In genomic region chr1:25568090-25568833, GRCh38 we compare ENCODE assay signal across 8 cellular contexts. TPM values are rescaled to one million over a fixed set of nuclear protein-coding genes. Genes with fewer than 3 reads are reported as not detected.
DNase-seq lines count a peak whose midpoint lies in the region; ATAC-seq and TF ChIP-seq lines count a peak whose summit lies in the region.

No MANE protein-coding gene starts in this region.

- no peak overlapping the region for H3K4me3 ChIP-seq in body of pancreas
- no peak overlapping the region for H3K4me3 ChIP-seq in upper lobe of left lung

- WGBS in body of pancreas, 2 donors, result 67 to 82% methylated on average over 17 to 21 of the region's 21 CpGs
- WGBS in upper lobe of left lung, 2 donors, result 43 to 55% methylated on average over 17 to 20 of the region's 21 CpGs

- TF ChIP-seq POLR2A in body of pancreas (IDR thresholded peaks at IDR 0.05) (no peak), upper lobe of left lung (IDR thresholded peaks at IDR 0.05) (no peak)

- H3K36me3 Mint-ChIP-seq in activated CD4-positive, alpha-beta memory T cell treated with anti-CD3 and anti-CD28 coated beads, Interleukin-2, amount 10 ng/mL, durations not matched to agents 7 days and 5 days (ENCODE audit: low read depth), result peaks cover 18% of the 10 kb centered on the region

- peaks cover 29% of the 10 kb centered on the region for H3K4me1 Mint-ChIP-seq in activated CD4-positive, alpha-beta memory T cell treated with anti-CD3 and anti-CD28 coated beads, Interleukin-2, amount 10 ng/mL, durations not matched to agents 7 days and 5 days

- no peak for TF ChIP-seq EP300 in upper lobe of left lung (IDR thresholded peaks at IDR 0.05)

- H3K9me3 Mint-ChIP-seq in activated CD4-positive, alpha-beta memory T cell treated with anti-CD3 and anti-CD28 coated beads, Interleukin-2, amount 10 ng/mL, durations not matched to agents 7 days and 5 days, result no peaks in the 10 kb centered on the region

- ATAC-seq in body of pancreas (peak; percentile 7), upper lobe of left lung (ENCODE audit: low FRiP score in 2 of 2) (peak in 1 of 2 donors; percentile 33), HG03571 (IDR thresholded peaks at IDR 0.05; ENCODE audit: unreplicated experiment) (no peak)

- H3K36me3 ChIP-seq in body of pancreas (replicated peaks in 1 of 2; ENCODE audit: insufficient read depth in 1 of 2, low read depth in 2 of 2), result peaks cover 0 to 10% of the 10 kb centered on the region in 2 donors
- peaks cover 0 to 30% (median 18%) of the 10 kb centered on the region in 4 donors for H3K36me3 ChIP-seq in upper lobe of left lung

- intact Hi-C loops in body of pancreas (cut with DNase I), result no loop called here

- peaks cover 10% of the 10 kb centered on the region for H3K4me1 ChIP-seq in body of pancreas
- peaks cover 22 to 43% (median 30%) of the 10 kb centered on the region in 4 donors for H3K4me1 ChIP-seq in upper lobe of left lung

- CTCF ChIA-PET in activated CD4-positive, alpha-beta memory T cell treated with anti-CD3 and anti-CD28 coated beads, Interleukin-2, amount 10 ng/mL, durations not matched to agents 7 days and 5 days (lab: Charles Lee), result interaction anchor here (0.8 kb wide), 1 partner anchor 48 kb away, joined by 3 read pairs; no protein-coding TSS in a partner anchor

- no peaks in the 10 kb centered on the region for H3K9me3 ChIP-seq in body of pancreas
- H3K9me3 ChIP-seq in upper lobe of left lung, result no peaks in the 10 kb centered on the region

- H3K27ac ChIP-seq in 22Rv1 (peak overlapping the region; percentile 80), body of pancreas (peak overlapping the region in 2 of 4 donors; percentile 14 to 39), upper lobe of left lung (peak overlapping the region; percentile 28 to 77 (median 64))

- peak; percentile 45 for TF ChIP-seq CTCF in 22Rv1 (IDR thresholded peaks at IDR 0.05)
- no peak for TF ChIP-seq CTCF in body of pancreas (IDR thresholded peaks at IDR 0.05)
- peak in 1 of 6 experiments; percentile 7 for TF ChIP-seq CTCF in upper lobe of left lung (IDR thresholded peaks at IDR 0.05)

- no peaks in the 10 kb centered on the region for H3K27me3 ChIP-seq in body of pancreas
- no peaks in the 10 kb centered on the region for H3K27me3 ChIP-seq in upper lobe of left lung

- no peak overlapping the region for H3K4me3 Mint-ChIP-seq in activated CD4-positive, alpha-beta memory T cell treated with anti-CD3 and anti-CD28 coated beads, Interleukin-2, amount 10 ng/mL, durations not matched to agents 7 days and 5 days

- DNase-seq in HPDE6-E6E7 (ENCODE audit: extremely low spot score) (peak; percentile 88), body of pancreas (no peak), islet precursor cell (peak; percentile 96), upper lobe of left lung (peak in 1 of 2 donors; percentile 58), SW 1271 (lab: John Stamatoyannopoulos, UW) (no peak)
- DNase-seq in activated CD4-positive, alpha-beta memory T cell treated with anti-CD3 and anti-CD28 coated beads, Interleukin-2, amount 10 ng/mL, durations not matched to agents 7 days and 5 days, result no peak

- H3K27ac Mint-ChIP-seq in activated CD4-positive, alpha-beta memory T cell treated with anti-CD3 and anti-CD28 coated beads, Interleukin-2, amount 10 ng/mL, durations not matched to agents 7 days and 5 days, result no peak overlapping the region

- H3K27me3 Mint-ChIP-seq in activated CD4-positive, alpha-beta memory T cell treated with anti-CD3 and anti-CD28 coated beads, Interleukin-2, amount 10 ng/mL, durations not matched to agents 7 days and 5 days, result no peaks in the 10 kb centered on the region

- POLR2A ChIA-PET in activated CD4-positive, alpha-beta memory T cell treated with anti-CD3 and anti-CD28 coated beads, Interleukin-2, amount 10 ng/mL, durations not matched to agents 7 days and 5 days (lab: Charles Lee), result interaction anchor here (1.0 kb wide), 1 partner anchor 126 kb away, joined by 3 read pairs; no protein-coding TSS in a partner anchor

RNA-seq across cellular contexts. Expression of gene LDLRAP1, which starts 24.9 kb away (rescaled TPM):
- total RNA-seq in body of pancreas (10 to 100 TPM; 20.8 to 23.7 TPM), upper lobe of left lung (10 to 100 TPM; 16.7 to 36.1 (median 30.5) TPM)
- total RNA-seq in activated CD4-positive, alpha-beta memory T cell treated with anti-CD3 and anti-CD28 coated beads, Interleukin-2, amount 10 ng/mL, durations not matched to agents 7 days and 5 days, result 10 to 100 TPM; 26.4 to 27.7 TPM

RNA-seq across cellular contexts. Expression of gene MAN1C1, which starts 48.3 kb away (rescaled TPM):
- total RNA-seq in body of pancreas, result 10 to 100 TPM in 1 of 2 donors, 1 to 10 TPM in 1; 4.4 to 10.9 TPM
- total RNA-seq in upper lobe of left lung, result 10 to 100 TPM in 4 of 6 donors, 1 to 10 TPM in 2; 5.3 to 32.5 (median 16.2) TPM
- total RNA-seq in activated CD4-positive, alpha-beta memory T cell treated with anti-CD3 and anti-CD28 coated beads, Interleukin-2, amount 10 ng/mL, durations not matched to agents 7 days and 5 days, result 10 to 100 TPM; 22.3 to 24.1 TPM

Comparison
In these comparisons a context has a peak if more than half of its experiments do, and no peak if none do; other contexts are left out.
1. DNase-seq: peak in HPDE6-E6E7 (single experiment) and islet precursor cell (single experiment); none in body of pancreas (0 of 4), SW 1271 (0 of 2) and activated CD4-positive, alpha-beta memory T cell treated with anti-CD3 and anti-CD28 coated beads, Interleukin-2, amount 10 ng/mL, durations not matched to agents 7 days and 5 days (single experiment).